1 cellular context compared by ENCODE assay signal in the genomic region with DNA sequence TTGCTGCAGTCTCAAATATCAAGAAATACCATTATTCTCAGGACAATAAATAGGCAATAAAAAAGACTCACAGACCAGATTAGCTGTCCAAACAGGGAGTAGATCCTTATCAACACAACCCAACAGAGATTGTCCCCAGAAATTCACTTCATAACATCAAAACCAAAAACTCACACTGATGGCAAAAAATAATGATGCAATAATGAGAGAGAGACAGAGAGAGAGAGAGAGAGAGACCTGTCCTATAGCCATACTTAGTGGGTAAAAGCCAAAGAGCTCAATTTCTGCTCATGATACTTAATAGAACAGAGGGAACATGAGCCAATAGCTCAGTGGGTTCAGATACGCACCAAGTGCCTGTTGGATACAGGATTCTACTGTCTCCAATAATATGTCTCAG.
TF ChIP-seq lines count a peak whose summit lies in the region.

No MANE protein-coding gene starts in this region.

TF ChIP-seq in GM23338, 12 proteins besides CTCF, POLR2A, EP300 and RAD21 (continued from another document):
- TF ChIP-seq, protein P1, sequence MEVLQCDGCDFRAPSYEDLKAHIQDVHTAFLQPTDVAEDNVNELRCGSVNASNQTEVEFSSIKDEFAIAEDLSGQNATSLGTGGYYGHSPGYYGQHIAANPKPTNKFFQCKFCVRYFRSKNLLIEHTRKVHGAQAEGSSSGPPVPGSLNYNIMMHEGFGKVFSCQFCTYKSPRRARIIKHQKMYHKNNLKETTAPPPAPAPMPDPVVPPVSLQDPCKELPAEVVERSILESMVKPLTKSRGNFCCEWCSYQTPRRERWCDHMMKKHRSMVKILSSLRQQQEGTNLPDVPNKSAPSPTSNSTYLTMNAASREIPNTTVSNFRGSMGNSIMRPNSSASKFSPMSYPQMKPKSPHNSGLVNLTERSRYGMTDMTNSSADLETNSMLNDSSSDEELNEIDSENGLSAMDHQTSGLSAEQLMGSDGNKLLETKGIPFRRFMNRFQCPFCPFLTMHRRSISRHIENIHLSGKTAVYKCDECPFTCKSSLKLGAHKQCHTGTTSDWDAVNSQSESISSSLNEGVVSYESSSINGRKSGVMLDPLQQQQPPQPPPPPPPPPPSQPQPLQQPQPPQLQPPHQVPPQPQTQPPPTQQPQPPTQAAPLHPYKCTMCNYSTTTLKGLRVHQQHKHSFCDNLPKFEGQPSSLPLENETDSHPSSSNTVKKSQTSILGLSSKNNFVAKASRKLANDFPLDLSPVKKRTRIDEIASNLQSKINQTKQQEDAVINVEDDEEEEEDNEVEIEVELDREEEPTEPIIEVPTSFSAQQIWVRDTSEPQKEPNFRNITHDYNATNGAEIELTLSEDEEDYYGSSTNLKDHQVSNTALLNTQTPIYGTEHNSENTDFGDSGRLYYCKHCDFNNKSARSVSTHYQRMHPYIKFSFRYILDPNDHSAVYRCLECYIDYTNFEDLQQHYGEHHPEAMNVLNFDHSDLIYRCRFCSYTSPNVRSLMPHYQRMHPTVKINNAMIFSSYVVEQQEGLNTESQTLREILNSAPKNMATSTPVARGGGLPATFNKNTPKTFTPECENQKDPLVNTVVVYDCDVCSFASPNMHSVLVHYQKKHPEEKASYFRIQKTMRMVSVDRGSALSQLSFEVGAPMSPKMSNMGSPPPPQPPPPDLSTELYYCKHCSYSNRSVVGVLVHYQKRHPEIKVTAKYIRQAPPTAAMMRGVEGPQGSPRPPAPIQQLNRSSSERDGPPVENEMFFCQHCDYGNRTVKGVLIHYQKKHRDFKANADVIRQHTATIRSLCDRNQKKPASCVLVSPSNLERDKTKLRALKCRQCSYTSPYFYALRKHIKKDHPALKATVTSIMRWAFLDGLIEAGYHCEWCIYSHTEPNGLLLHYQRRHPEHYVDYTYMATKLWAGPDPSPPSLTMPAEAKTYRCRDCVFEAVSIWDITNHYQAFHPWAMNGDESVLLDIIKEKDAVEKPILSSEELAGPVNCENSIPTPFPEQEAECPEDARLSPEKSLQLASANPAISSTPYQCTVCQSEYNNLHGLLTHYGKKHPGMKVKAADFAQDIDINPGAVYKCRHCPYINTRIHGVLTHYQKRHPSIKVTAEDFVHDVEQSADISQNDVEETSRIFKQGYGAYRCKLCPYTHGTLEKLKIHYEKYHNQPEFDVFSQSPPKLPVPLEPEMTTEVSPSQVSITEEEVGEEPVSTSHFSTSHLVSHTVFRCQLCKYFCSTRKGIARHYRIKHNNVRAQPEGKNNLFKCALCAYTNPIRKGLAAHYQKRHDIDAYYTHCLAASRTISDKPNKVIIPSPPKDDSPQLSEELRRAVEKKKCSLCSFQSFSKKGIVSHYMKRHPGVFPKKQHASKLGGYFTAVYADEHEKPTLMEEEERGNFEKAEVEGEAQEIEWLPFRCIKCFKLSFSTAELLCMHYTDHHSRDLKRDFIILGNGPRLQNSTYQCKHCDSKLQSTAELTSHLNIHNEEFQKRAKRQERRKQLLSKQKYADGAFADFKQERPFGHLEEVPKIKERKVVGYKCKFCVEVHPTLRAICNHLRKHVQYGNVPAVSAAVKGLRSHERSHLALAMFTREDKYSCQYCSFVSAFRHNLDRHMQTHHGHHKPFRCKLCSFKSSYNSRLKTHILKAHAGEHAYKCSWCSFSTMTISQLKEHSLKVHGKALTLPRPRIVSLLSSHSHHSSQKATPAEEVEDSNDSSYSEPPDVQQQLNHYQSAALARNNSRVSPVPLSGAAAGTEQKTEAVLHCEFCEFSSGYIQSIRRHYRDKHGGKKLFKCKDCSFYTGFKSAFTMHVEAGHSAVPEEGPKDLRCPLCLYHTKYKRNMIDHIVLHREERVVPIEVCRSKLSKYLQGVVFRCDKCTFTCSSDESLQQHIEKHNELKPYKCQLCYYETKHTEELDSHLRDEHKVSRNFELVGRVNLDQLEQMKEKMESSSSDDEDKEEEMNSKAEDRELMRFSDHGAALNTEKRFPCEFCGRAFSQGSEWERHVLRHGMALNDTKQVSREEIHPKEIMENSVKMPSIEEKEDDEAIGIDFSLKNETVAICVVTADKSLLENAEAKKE (CRISPR knock-in tag; IDR thresholded peaks at IDR 0.05) = no peak
- TF ChIP-seq EZH2 (IDR thresholded peaks at IDR 0.05; ENCODE audit: low read depth, unreplicated experiment) (no peak), JUNB (IDR thresholded peaks at IDR 0.05; ENCODE audit: unreplicated experiment) (no peak), ZNF331 (CRISPR knock-in tag; IDR thresholded peaks at IDR 0.05; ENCODE audit: low read depth) (no peak), POLR2AphosphoS5 (IDR thresholded peaks at IDR 0.05; ENCODE audit: low read depth) (no peak), ZNF114 (CRISPR knock-in tag; IDR thresholded peaks at IDR 0.05) (no peak), CREB1 (CRISPR knock-in tag; IDR thresholded peaks at IDR 0.05; ENCODE audit: low read depth) (no peak), STAT1 (IDR thresholded peaks at IDR 0.05; ENCODE audit: unreplicated experiment) (no peak)
- TF ChIP-seq, protein P2, sequence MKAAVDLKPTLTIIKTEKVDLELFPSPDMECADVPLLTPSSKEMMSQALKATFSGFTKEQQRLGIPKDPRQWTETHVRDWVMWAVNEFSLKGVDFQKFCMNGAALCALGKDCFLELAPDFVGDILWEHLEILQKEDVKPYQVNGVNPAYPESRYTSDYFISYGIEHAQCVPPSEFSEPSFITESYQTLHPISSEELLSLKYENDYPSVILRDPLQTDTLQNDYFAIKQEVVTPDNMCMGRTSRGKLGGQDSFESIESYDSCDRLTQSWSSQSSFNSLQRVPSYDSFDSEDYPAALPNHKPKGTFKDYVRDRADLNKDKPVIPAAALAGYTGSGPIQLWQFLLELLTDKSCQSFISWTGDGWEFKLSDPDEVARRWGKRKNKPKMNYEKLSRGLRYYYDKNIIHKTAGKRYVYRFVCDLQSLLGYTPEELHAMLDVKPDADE (IDR thresholded peaks at IDR 0.05) = no peak
- TF ChIP-seq, protein P3, sequence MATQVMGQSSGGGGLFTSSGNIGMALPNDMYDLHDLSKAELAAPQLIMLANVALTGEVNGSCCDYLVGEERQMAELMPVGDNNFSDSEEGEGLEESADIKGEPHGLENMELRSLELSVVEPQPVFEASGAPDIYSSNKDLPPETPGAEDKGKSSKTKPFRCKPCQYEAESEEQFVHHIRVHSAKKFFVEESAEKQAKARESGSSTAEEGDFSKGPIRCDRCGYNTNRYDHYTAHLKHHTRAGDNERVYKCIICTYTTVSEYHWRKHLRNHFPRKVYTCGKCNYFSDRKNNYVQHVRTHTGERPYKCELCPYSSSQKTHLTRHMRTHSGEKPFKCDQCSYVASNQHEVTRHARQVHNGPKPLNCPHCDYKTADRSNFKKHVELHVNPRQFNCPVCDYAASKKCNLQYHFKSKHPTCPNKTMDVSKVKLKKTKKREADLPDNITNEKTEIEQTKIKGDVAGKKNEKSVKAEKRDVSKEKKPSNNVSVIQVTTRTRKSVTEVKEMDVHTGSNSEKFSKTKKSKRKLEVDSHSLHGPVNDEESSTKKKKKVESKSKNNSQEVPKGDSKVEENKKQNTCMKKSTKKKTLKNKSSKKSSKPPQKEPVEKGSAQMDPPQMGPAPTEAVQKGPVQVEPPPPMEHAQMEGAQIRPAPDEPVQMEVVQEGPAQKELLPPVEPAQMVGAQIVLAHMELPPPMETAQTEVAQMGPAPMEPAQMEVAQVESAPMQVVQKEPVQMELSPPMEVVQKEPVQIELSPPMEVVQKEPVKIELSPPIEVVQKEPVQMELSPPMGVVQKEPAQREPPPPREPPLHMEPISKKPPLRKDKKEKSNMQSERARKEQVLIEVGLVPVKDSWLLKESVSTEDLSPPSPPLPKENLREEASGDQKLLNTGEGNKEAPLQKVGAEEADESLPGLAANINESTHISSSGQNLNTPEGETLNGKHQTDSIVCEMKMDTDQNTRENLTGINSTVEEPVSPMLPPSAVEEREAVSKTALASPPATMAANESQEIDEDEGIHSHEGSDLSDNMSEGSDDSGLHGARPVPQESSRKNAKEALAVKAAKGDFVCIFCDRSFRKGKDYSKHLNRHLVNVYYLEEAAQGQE (IDR thresholded peaks at IDR 0.05; ENCODE audit: unreplicated experiment) = no peak
